8 cellular contexts compared by ENCODE assay signal in the genomic region with DNA sequence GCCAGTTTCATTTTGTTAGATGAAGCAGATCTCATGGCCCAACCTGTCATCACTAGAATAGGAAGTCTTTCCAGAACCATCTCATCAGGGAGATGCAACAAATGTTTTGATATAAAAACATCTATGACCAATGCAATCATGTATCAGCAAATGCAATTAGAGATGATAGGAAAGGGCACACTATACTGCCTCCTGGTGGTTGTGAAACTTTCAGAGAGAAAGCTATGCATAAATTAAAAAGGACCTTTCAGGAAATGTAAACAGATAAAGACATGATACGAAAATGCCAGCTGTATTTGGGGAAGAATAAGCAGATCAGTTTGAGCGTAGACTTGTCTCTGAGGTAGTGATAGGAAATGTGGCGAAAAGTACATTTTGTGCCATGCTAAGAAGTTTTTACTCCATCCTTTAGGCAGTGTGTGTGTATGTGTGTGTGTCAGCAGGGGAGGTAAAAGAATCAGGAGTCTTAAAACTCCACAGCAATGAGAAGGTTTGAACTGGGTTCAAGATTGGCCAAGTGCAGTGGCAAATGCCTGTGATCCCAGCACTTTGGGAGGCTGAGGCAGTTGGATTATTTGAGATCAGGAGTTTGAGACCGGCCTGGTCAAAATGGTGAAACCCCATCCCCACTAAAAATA.
DNase-seq lines count a peak whose midpoint lies in the region; ATAC-seq, FAIRE-seq and TF ChIP-seq lines count a peak whose summit lies in the region.

No MANE protein-coding gene starts in this region.

- FAIRE-seq in kidney (lab: Jason Lieb, UNC) = no peak

- no peak overlapping the region for H3K9ac ChIP-seq in kidney (ENCODE audit: low read length in 2 of 2)

- TF ChIP-seq CTCF in kidney (IDR thresholded peaks at IDR 0.05; ENCODE audit: borderline replicate concordance, extremely low read depth, insufficient read depth) = peak; percentile 40

- peak; percentile 3 for DNase-seq in NCI-H2171 treated with DMSO at 0.1 percent for 48 hours (lab: John Stamatoyannopoulos, UW)
- DNase-seq in NCI-H2171 (lab: John Stamatoyannopoulos, UW) = no peak
- DNase-seq in SHP77 (lab: John Stamatoyannopoulos, UW) = peak; percentile 14 to 26
- DNase-seq in kidney = no peak

- H3K36me3 ChIP-seq in kidney (ENCODE audit: control insufficient read depth in 1 of 2, insufficient read depth in 2 of 2, low read length in 2 of 2) = no peaks in the 10 kb centered on the region

- H3K4me1 ChIP-seq in kidney (ENCODE audit: control insufficient read depth in 1 of 2, insufficient read depth in 1 of 2, low read depth in 1 of 2, low read length in 2 of 2) = no peaks in the 10 kb centered on the region

- H3K27ac ChIP-seq in kidney (ENCODE audit: low read depth in 2 of 2, low read length in 2 of 2) = no peak overlapping the region

- H3K9me3 ChIP-seq in kidney (ENCODE audit: control insufficient read depth in 1 of 2, low read length in 2 of 2) = no peaks in the 10 kb centered on the region

- H3K4me3 ChIP-seq in kidney (ENCODE audit: low read length in 2 of 2) = no peak overlapping the region

- ATAC-seq in HG02981 (IDR thresholded peaks at IDR 0.05; ENCODE audit: unreplicated experiment) (peak; percentile 54), GM19397 (IDR thresholded peaks at IDR 0.05; ENCODE audit: unreplicated experiment) (no peak), GM21737 (IDR thresholded peaks at IDR 0.05; ENCODE audit: unreplicated experiment) (no peak), HG03095 (IDR thresholded peaks at IDR 0.05; ENCODE audit: unreplicated experiment) (no peak)

- intact Hi-C loops in kidney (cut with DNase I) = no loop called here

Comparison
In these comparisons a context has a peak if more than half of its experiments do, and no peak if none do; other contexts are left out.
1. DNase-seq: peak in NCI-H2171 treated with DMSO at 0.1 percent for 48 hours (single experiment) and SHP77 (2 of 2); none in NCI-H2171 (single experiment) and kidney (single experiment).